8 cellular contexts compared by ENCODE assay signal in the genomic region with DNA sequence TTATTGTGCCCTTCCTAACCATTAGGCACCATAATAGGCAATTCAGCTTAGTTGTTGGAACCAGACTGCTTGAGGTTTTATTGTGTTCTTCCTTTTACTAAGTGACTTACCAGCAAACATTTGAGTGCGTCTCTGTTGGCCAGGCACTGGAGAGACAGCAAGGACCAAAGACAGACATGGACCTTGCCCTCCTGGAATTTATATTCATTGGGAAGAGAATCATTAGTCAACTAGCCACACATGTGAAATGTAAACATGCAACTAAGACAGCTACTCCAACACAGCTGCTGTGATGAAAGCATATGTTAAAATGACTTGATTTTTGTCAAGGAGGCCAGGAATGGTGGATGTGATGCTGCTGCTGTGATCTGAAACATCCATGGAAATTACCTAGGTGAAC.
"Had no signal": no experiment of that assay in that cellular context is flagged by ENCODE, and none has a peak within 500 bp of the region (broad histone marks: within the 10 kb centered on the region; RNA-seq: fewer than 3 reads in every experiment).

No MANE protein-coding gene starts in this region.

- DNase-seq: activated CD4-positive, alpha-beta T cell treated with anti-CD3 and anti-CD28 coated beads, Interleukin-2, amount 50 U/mL, for 48 hours; activated CD8-positive, alpha-beta memory T cell treated with anti-CD3 and anti-CD28 coated beads, Interleukin-2, amount 50 U/mL, for 4 hours; activated naive CD4-positive, alpha-beta T cell treated with Interleukin-2 at 50 U/mL for 16 hours; effector memory CD4-positive, alpha-beta T cell; erythroblast; mammary epithelial cell; thyroid gland had no signal

- H3K9me3 Mint-ChIP-seq: neural crest cell had no signal

- H3K4me3 Mint-ChIP-seq: neural crest cell had no signal
